ENCODE assay signal across 21 cellular contexts in the genomic region with DNA sequence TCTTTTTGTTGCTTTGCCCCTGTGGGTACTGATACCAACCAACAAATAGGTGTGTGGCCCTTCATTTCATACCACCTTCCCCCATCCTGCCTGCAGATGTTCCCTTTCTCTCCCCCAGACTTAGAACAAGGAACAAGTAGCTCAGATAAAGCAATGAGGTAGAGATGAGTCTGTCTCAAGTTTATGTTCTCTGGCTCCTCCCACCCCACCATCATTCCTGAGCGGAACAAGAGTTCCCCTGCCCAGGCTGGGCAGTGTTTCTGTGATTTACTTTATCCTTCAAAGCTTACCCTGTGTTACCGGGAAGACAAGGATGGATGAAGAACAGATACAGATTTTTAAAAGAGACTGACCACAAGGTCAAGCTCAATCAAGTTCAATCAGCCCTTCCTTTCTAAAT.
DNase-seq lines count a peak whose midpoint lies in the region; ATAC-seq and TF ChIP-seq lines count a peak whose summit lies in the region.
"Had no signal": no experiment of that assay in that cellular context is flagged by ENCODE, and none has a peak within 500 bp of the region (broad histone marks: within the 10 kb centered on the region; RNA-seq: fewer than 3 reads in every experiment).

No MANE protein-coding gene starts in this region.

- H4K8ac ChIP-seq in IMR-90 (ENCODE audit: low read depth in 2 of 2, low read length in 2 of 2): no peak overlapping the region

- TF ChIP-seq RAD21 in IMR-90 (IDR thresholded peaks at IDR 0.05; ENCODE audit: low read length): no peak

- no peak overlapping the region for H4K5ac ChIP-seq in IMR-90 (ENCODE audit: low read depth, low read length)

- no peak overlapping the region for H3K4me2 ChIP-seq in IMR-90 (ENCODE audit: low read depth, low read length)
- H3K4me2 ChIP-seq: A549, BLaER1, PC-9 had no signal

- H3K36me3 ChIP-seq in IMR-90 (ENCODE audit: control insufficient read depth, insufficient read depth, low read length) (peaks cover 7% of the 10 kb centered on the region), adipocyte (ENCODE audit: control insufficient read depth, insufficient read depth, low read length, severe bottlenecking) (peaks cover 37% of the 10 kb centered on the region)
- H3K36me3 ChIP-seq: BLaER1 had no signal

- peak; percentile 16 for DNase-seq in IMR-90
- DNase-seq in adipocyte (ENCODE audit: low read depth): peak; percentile 51
- DNase-seq in memory B cell (ENCODE audit: low spot score in 2 of 2): no peak
- DNase-seq in NCI-H1092 treated with DMSO at 0.1 percent for 48 hours (lab: John Stamatoyannopoulos, UW): no peak
- no peak for DNase-seq in DMS53 treated with DMSO at 0.1 percent for 48 hours (lab: John Stamatoyannopoulos, UW; ENCODE audit: unreplicated experiment)
- DNase-seq: CD4-positive, alpha-beta T cell; H9; HFFc6; KBM-7; NCI-H1092; NCI-H1436 treated with DMSO at 0.1 percent for 48 hours; NCI-H1930; NCI-H2227 treated with DMSO at 0.1 percent for 48 hours; NCI-H510A; PC-9; RPMI8226; SHP77 had no signal

- peaks cover 5% of the 10 kb centered on the region for H3K4me1 Mint-ChIP-seq in memory B cell
- no peaks in the 10 kb centered on the region for H3K4me1 Mint-ChIP-seq in stimulated activated memory B cell treated with anti-CD40 and anti-IgM and Interleukin-4, amounts not matched to agents 10 μg/mL and 1 μg/mL and 100 μg/mL, for 72 hours

- H3K4me3 Mint-ChIP-seq in memory B cell: no peak overlapping the region
- no peak overlapping the region for H3K4me3 Mint-ChIP-seq in stimulated activated memory B cell treated with anti-CD40 and anti-IgM and Interleukin-4, amounts not matched to agents 10 μg/mL and 1 μg/mL and 100 μg/mL, for 72 hours
- H3K4me3 Mint-ChIP-seq: CD4-positive, alpha-beta T cell; H9; HFFc6 had no signal

- H3K4me3 ChIP-seq in IMR-90 (ENCODE audit: insufficient read depth, low read depth, low read length) (no peak overlapping the region), adipocyte (ENCODE audit: low read length) (no peak overlapping the region)
- H3K4me3 ChIP-seq: A549, BLaER1, PC-9 had no signal

- no peak overlapping the region for H3K4ac ChIP-seq in IMR-90 (ENCODE audit: low read depth, low read length)

- no peak overlapping the region for H3K9ac ChIP-seq in IMR-90 (ENCODE audit: low read depth, low read length)
- no peak overlapping the region for H3K9ac ChIP-seq in adipocyte (ENCODE audit: low read length)
- H3K9ac ChIP-seq: BLaER1 had no signal

- POLR2A ChIA-PET in IMR-90 (lab: Charles Lee; ENCODE audit: unreplicated experiment): interaction anchor here (0.5 kb wide), 1 partner anchor 40 kb away, joined by 3 read pairs; no protein-coding TSS in a partner anchor

- no peak overlapping the region for H2BK5ac ChIP-seq in IMR-90 (ENCODE audit: low read depth, low read length, poor library complexity, severe bottlenecking)

- no peak overlapping the region for H2AK9ac ChIP-seq in IMR-90 (replicated peaks; ENCODE audit: low read depth, low read length, poor library complexity)

- ATAC-seq in IMR-90 (ENCODE audit: low read depth) (peak; percentile 53; the same call in 1 of the 2 replicates), memory B cell (ENCODE audit: low read depth) (no peak), HG03159 (IDR thresholded peaks at IDR 0.05; ENCODE audit: unreplicated experiment) (no peak)
- no peak for ATAC-seq in stimulated activated memory B cell treated with anti-CD40 and anti-IgM and Interleukin-4, amounts not matched to agents 10 μg/mL and 1 μg/mL and 100 μg/mL, for 72 hours
- ATAC-seq: A549 had no signal

- no peak overlapping the region for H2BK15ac ChIP-seq in IMR-90 (ENCODE audit: low read depth, low read length)

- H3K18ac ChIP-seq in IMR-90 (ENCODE audit: low read depth, low read length): no peak overlapping the region

- no peak overlapping the region for H2AK5ac ChIP-seq in IMR-90 (ENCODE audit: low read depth, low read length)

- no peak overlapping the region for H2AFZ ChIP-seq in IMR-90 (replicated peaks; ENCODE audit: low read length, poor library complexity)
- H2AFZ ChIP-seq: PC-9 had no signal

- H3K9me3 ChIP-seq in IMR-90 (ENCODE audit: control insufficient read depth, insufficient read depth, low read length) (no peaks in the 10 kb centered on the region), adipocyte (ENCODE audit: control insufficient read depth, low read length) (no peaks in the 10 kb centered on the region)
- H3K9me3 ChIP-seq: A549, BLaER1 had no signal

- peaks cover 14% of the 10 kb centered on the region; the same call in 1 of the 2 replicates for H3K9me1 ChIP-seq in IMR-90 (ENCODE audit: insufficient read depth, low read length)

- no peak overlapping the region for H3K27ac ChIP-seq in IMR-90 (ENCODE audit: insufficient read depth, low read length)
- H3K27ac ChIP-seq: A549, BLaER1, PC-9 had no signal

- intact Hi-C loops in IMR-90 (cut with micrococcal nuclease): loop anchor here (5.0 kb wide), 1 partner anchor 109 kb away; the partner anchor contains the start of gene TBC1D9

- peaks cover 51% of the 10 kb centered on the region for H3K36me3 Mint-ChIP-seq in memory B cell
- H3K36me3 Mint-ChIP-seq in stimulated activated memory B cell treated with anti-CD40 and anti-IgM and Interleukin-4, amounts not matched to agents 10 μg/mL and 1 μg/mL and 100 μg/mL, for 72 hours: peaks cover 69% of the 10 kb centered on the region

- in situ Hi-C loops in IMR-90 (cut with MboI; ENCODE audit: low sequenced_read_pairs): no loop called here

- no peak for TF ChIP-seq CTCF in IMR-90 (conservative IDR thresholded peaks at IDR 0.05; ENCODE audit: low read depth, low read length)

- H3K4me1 ChIP-seq in IMR-90 (ENCODE audit: control insufficient read depth, insufficient read depth, low read length) (peaks cover 11% of the 10 kb centered on the region), adipocyte (ENCODE audit: control insufficient read depth, insufficient read depth, low read length) (peaks cover 5% of the 10 kb centered on the region)
- H3K4me1 ChIP-seq: A549, BLaER1 had no signal

- H3K27me3 ChIP-seq in IMR-90 (ENCODE audit: control insufficient read depth, insufficient read depth, low read length) (no peaks in the 10 kb centered on the region), adipocyte (replicated peaks; ENCODE audit: control insufficient read depth, insufficient read depth, low read length) (no peaks in the 10 kb centered on the region)
- H3K27me3 ChIP-seq: BLaER1 had no signal

- H4K91ac ChIP-seq in IMR-90 (ENCODE audit: insufficient read depth, low read depth, low read length): no peak overlapping the region

- H3K9me3 Mint-ChIP-seq in memory B cell: no peaks in the 10 kb centered on the region
- no peaks in the 10 kb centered on the region for H3K9me3 Mint-ChIP-seq in stimulated activated memory B cell treated with anti-CD40 and anti-IgM and Interleukin-4, amounts not matched to agents 10 μg/mL and 1 μg/mL and 100 μg/mL, for 72 hours
- H3K9me3 Mint-ChIP-seq: CD4-positive, alpha-beta T cell; H9; HFFc6 had no signal

- no peak overlapping the region for H3K14ac ChIP-seq in IMR-90 (replicated peaks; ENCODE audit: low read depth, low read length)

- H3K27ac Mint-ChIP-seq in memory B cell: peak overlapping the region; percentile 88
- peak overlapping the region; percentile 78 for H3K27ac Mint-ChIP-seq in stimulated activated memory B cell treated with anti-CD40 and anti-IgM and Interleukin-4, amounts not matched to agents 10 μg/mL and 1 μg/mL and 100 μg/mL, for 72 hours
- H3K27ac Mint-ChIP-seq: CD4-positive, alpha-beta T cell; H9; HFFc6 had no signal

- no peak for TF ChIP-seq POLR2A in IMR-90 (IDR thresholded peaks at IDR 0.05; ENCODE audit: low read depth, low read length)

- CTCF ChIA-PET in IMR-90 (lab: Yijun Ruan, JAX): no interaction called here

- no peaks in the 10 kb centered on the region for H3K79me1 ChIP-seq in IMR-90 (ENCODE audit: low read depth in 1 of 2, low read length in 2 of 2)

- no peak overlapping the region for H2BK20ac ChIP-seq in IMR-90 (ENCODE audit: low read depth, low read length)

- H3K27me3 Mint-ChIP-seq in memory B cell: no peaks in the 10 kb centered on the region
- H3K27me3 Mint-ChIP-seq in stimulated activated memory B cell treated with anti-CD40 and anti-IgM and Interleukin-4, amounts not matched to agents 10 μg/mL and 1 μg/mL and 100 μg/mL, for 72 hours: no peaks in the 10 kb centered on the region

- WGBS in IMR-90 (ENCODE audit: extremely low coverage in 2 of 2, insufficient read length in 1 of 2), 2 experiments: no CpG with 5 or more reads among the region's 2 CpGs

- no peak overlapping the region for H3K56ac ChIP-seq in IMR-90 (ENCODE audit: extremely low read depth, insufficient read depth, low read length)

- no TSS peak for BruUV-seq in IMR-90 (replicated peaks; lab: Mats Ljungman, UMichigan)

- no peak overlapping the region for H2BK120ac ChIP-seq in IMR-90 (ENCODE audit: low read depth, low read length)

- dilution Hi-C loops in IMR-90 (cut with HindIII; ENCODE audit: low sequenced_read_pairs, unreplicated experiment): no loop called here

- H3K23ac ChIP-seq in IMR-90 (ENCODE audit: low read depth, low read length): no peak overlapping the region

- no peaks in the 10 kb centered on the region for H4K20me1 ChIP-seq in IMR-90 (ENCODE audit: insufficient read depth, low read length)
- H4K20me1 ChIP-seq: BLaER1 had no signal

TF ChIP-seq in IMR-90, 13 proteins besides CTCF, POLR2A, EP300 and RAD21 (continues in another document):
- TF ChIP-seq CHD1 (IDR thresholded peaks at IDR 0.05; ENCODE audit: low read depth, low read length): no peak
- TF ChIP-seq SMC3 (IDR thresholded peaks at IDR 0.05; ENCODE audit: low read depth, low read length): no peak
- no peak for TF ChIP-seq NFE2L2 (IDR thresholded peaks at IDR 0.05; ENCODE audit: low read depth, low read length)
- no peak for TF ChIP-seq RCOR1 (IDR thresholded peaks at IDR 0.05; ENCODE audit: insufficient replicate concordance, low read length)
- no peak for TF ChIP-seq MXI1 (IDR thresholded peaks at IDR 0.05; ENCODE audit: borderline replicate concordance, low read depth, low read length)
- no peak for TF ChIP-seq MAFK (IDR thresholded peaks at IDR 0.05; ENCODE audit: low read depth, low read length)
- no peak for TF ChIP-seq BHLHE40 (IDR thresholded peaks at IDR 0.05; ENCODE audit: low read depth, low read length)
- TF ChIP-seq CEBPB (IDR thresholded peaks at IDR 0.05; ENCODE audit: low read depth, low read length): no peak
- TF ChIP-seq, protein P1, sequence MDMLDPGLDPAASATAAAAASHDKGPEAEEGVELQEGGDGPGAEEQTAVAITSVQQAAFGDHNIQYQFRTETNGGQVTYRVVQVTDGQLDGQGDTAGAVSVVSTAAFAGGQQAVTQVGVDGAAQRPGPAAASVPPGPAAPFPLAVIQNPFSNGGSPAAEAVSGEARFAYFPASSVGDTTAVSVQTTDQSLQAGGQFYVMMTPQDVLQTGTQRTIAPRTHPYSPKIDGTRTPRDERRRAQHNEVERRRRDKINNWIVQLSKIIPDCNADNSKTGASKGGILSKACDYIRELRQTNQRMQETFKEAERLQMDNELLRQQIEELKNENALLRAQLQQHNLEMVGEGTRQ (IDR thresholded peaks at IDR 0.05; ENCODE audit: low read depth, low read length): no peak
- TF ChIP-seq MAZ (IDR thresholded peaks at IDR 0.05; ENCODE audit: borderline replicate concordance, low read depth, low read length): no peak

Comparison
In these comparisons a context has a peak if more than half of its experiments do, and no peak if none do; other contexts are left out.
1. DNase-seq: peak in IMR-90 (single experiment) and adipocyte (single experiment); none in memory B cell (0 of 2), NCI-H1092 treated with DMSO at 0.1 percent for 48 hours (single experiment) and DMS53 treated with DMSO at 0.1 percent for 48 hours (single experiment).